In the genomic region with DNA sequence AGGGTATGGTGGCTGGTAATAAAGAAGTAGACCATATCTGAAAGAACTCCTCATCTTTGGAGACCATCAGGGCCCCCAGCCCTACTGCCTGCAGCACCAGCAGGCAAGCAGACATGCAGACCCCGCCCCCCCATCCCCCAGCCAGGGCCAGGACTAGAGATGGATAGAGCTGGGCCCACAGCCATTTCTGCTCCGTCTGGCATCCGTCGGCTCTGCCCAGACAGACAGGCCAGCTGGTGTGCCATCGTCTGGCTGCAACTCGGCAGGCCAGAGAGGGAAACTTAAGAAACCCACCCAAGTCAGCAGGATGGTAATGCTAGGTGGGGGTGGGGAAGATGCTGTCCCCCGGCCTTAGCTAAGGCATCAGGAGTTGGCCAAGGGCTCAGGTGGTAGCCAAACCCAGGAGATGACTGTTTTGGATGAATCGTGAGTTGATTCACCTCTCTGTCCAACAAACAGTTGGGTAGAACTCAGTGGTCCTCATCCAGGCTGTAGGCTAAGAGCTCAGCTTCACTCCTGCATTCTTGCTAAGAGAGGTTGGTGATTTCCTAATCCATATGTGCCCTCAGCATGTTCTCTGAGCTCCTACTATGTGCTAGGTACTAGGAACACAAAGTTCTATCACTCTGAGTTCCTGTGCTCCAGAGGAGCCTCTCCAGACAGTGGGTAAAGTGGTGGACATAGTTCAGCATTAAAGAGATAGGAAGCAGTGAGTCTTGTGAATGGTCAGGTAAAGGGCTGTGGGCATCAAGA, we compare ENCODE assay signal across 11 cellular contexts. TPM values are rescaled to one million over a fixed set of nuclear protein-coding genes. Genes with fewer than 3 reads are reported as not detected.
DNase-seq lines count a peak whose midpoint lies in the region; ATAC-seq and TF ChIP-seq lines count a peak whose summit lies in the region.
"Had no signal": no experiment of that assay in that cellular context is flagged by ENCODE, and none has a peak within 500 bp of the region (broad histone marks: within the 10 kb centered on the region; RNA-seq: fewer than 3 reads in every experiment).

No MANE protein-coding gene starts in this region.

- H4K20me1 ChIP-seq in BLaER1 (no peaks in the 10 kb centered on the region), fibroblast of lung (ENCODE audit: control insufficient read depth, extremely low read depth, insufficient read depth, low read length) (no peaks in the 10 kb centered on the region)

- H3K4me3 ChIP-seq in BLaER1 (no peak overlapping the region), fibroblast of lung (replicated peaks in 1 of 4; ENCODE audit: control extremely low read depth in 1 of 4, insufficient read depth in 1 of 4, low read depth in 3 of 4, low read length in 4 of 4) (no peak overlapping the region)

- H3K4me1 ChIP-seq in BLaER1 (peaks cover 34% of the 10 kb centered on the region), fibroblast of lung (ENCODE audit: control insufficient read depth, extremely low read depth, insufficient read depth, low read length) (peaks cover 31% of the 10 kb centered on the region)

- H3K27me3 ChIP-seq in BLaER1 = no peaks in the 10 kb centered on the region
- H3K27me3 ChIP-seq in fibroblast of lung (ENCODE audit: control insufficient read depth, insufficient read depth, low read length) = no peaks in the 10 kb centered on the region

- H3K36me3 Mint-ChIP-seq in progenitor cell of endocrine pancreas (ENCODE audit: insufficient read depth) = peaks cover 5% of the 10 kb centered on the region

- H3K27ac Mint-ChIP-seq in progenitor cell of endocrine pancreas = peak overlapping the region; percentile 12

- H3K27ac ChIP-seq in BLaER1 (peak overlapping the region; percentile 84; the same call in 1 of the 2 replicates), fibroblast of lung (ENCODE audit: insufficient read depth, low read length) (peak overlapping the region; percentile 92)

- DNase-seq in fibroblast of lung (ENCODE audit: low read depth in 2 of 2) (no peak), progenitor cell of endocrine pancreas (ENCODE audit: low spot score, unreplicated experiment) (no peak), T-helper 9 cell (no peak)
- DNase-seq: activated T-cell treated with anti-CD3 and anti-CD28 coated beads, Interleukin-2, amount 50 U/mL, for 4 hours; effector CD4-positive, alpha-beta T cell; NCI-H524 treated with DMSO at 0.1 percent for 48 hours had no signal

- H3K27me3 Mint-ChIP-seq in progenitor cell of endocrine pancreas = no peaks in the 10 kb centered on the region

- no peaks in the 10 kb centered on the region for H3K9me3 Mint-ChIP-seq in progenitor cell of endocrine pancreas (ENCODE audit: low read depth)
- H3K9me3 Mint-ChIP-seq: activated T-cell treated with anti-CD3 and anti-CD28 coated beads, Interleukin-2, amount 50 U/mL, for 4 hours had no signal

- H3K36me3 ChIP-seq in BLaER1 (peaks cover 82% of the 10 kb centered on the region), fibroblast of lung (ENCODE audit: control insufficient read depth, insufficient read depth, low read length) (peaks cover 4% of the 10 kb centered on the region)

- H3K9me3 ChIP-seq in BLaER1 (no peaks in the 10 kb centered on the region), fibroblast of lung (ENCODE audit: control insufficient read depth, insufficient read depth, low read depth, low read length) (no peaks in the 10 kb centered on the region)

- TF ChIP-seq CTCF in fibroblast of lung (conservative IDR thresholded peaks at IDR 0.05 in 1 of 2, IDR thresholded peaks at IDR 0.05 in 1 of 2; ENCODE audit: low read depth in 1 of 2, low read length in 2 of 2) (no peak), progenitor cell of endocrine pancreas (IDR thresholded peaks at IDR 0.05; ENCODE audit: unreplicated experiment) (no peak)

- ATAC-seq in SK-N-SH treated with all-trans-retinoic acid at 6 μM for 48 hours (no peak), GM19328 (IDR thresholded peaks at IDR 0.05; ENCODE audit: unreplicated experiment) (no peak), HG03571 (IDR thresholded peaks at IDR 0.05; ENCODE audit: unreplicated experiment) (no peak), GM21390 (IDR thresholded peaks at IDR 0.05; ENCODE audit: unreplicated experiment) (no peak)
- ATAC-seq: activated T-cell treated with anti-CD3 and anti-CD28 coated beads, Interleukin-2, amount 50 U/mL, for 4 hours had no signal

- H3K4me2 ChIP-seq in BLaER1 (peak overlapping the region; percentile 84), fibroblast of lung (ENCODE audit: extremely low read depth, insufficient read depth, low read length) (peak overlapping the region; percentile 48)

- H3K4me3 Mint-ChIP-seq in progenitor cell of endocrine pancreas (ENCODE audit: low read depth) = no peak overlapping the region
- H3K4me3 Mint-ChIP-seq: activated T-cell treated with anti-CD3 and anti-CD28 coated beads, Interleukin-2, amount 50 U/mL, for 4 hours had no signal

- H3K4me1 Mint-ChIP-seq in progenitor cell of endocrine pancreas (ENCODE audit: low read depth) = peaks cover 3% of the 10 kb centered on the region

- no peak overlapping the region for H2AFZ ChIP-seq in fibroblast of lung (ENCODE audit: low read length)

- no peaks in the 10 kb centered on the region for H3K79me2 ChIP-seq in fibroblast of lung (ENCODE audit: control insufficient read depth, insufficient read depth, low read length)

- H3K9ac ChIP-seq in BLaER1 (0 out of 2 replicates have a peak overlapping the region, but pooled peaks have one; percentile 75), fibroblast of lung (ENCODE audit: insufficient read depth, low read length) (peak overlapping the region; percentile 0)

TF ChIP-seq in SK-N-SH treated with all-trans-retinoic acid at 6 μM for 48 hours, 23 proteins besides CTCF, POLR2A, EP300 and RAD21:
- TF ChIP-seq SNAI2 (CRISPR knock-in tag; IDR thresholded peaks at IDR 0.05) = 0 out of 2 replicates have a peak, but pooled peaks have one; percentile 28
- TF ChIP-seq TOX (CRISPR knock-in tag; IDR thresholded peaks at IDR 0.05; ENCODE audit: borderline replicate concordance) = no peak
- no peak for TF ChIP-seq TCF4 (CRISPR knock-in tag; IDR thresholded peaks at IDR 0.05; ENCODE audit: borderline replicate concordance)
- TF ChIP-seq, protein P1, sequence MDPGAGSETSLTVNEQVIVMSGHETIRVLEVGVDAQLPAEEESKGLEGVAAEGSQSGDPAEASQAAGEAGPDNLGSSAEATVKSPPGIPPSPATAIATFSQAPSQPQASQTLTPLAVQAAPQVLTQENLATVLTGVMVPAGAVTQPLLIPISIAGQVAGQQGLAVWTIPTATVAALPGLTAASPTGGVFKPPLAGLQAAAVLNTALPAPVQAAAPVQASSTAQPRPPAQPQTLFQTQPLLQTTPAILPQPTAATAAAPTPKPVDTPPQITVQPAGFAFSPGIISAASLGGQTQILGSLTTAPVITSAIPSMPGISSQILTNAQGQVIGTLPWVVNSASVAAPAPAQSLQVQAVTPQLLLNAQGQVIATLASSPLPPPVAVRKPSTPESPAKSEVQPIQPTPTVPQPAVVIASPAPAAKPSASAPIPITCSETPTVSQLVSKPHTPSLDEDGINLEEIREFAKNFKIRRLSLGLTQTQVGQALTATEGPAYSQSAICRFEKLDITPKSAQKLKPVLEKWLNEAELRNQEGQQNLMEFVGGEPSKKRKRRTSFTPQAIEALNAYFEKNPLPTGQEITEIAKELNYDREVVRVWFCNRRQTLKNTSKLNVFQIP (CRISPR knock-in tag; IDR thresholded peaks at IDR 0.05; ENCODE audit: borderline replicate concordance, low read depth) = no peak
- TF ChIP-seq ZFP30 (CRISPR knock-in tag; IDR thresholded peaks at IDR 0.05) = no peak
- no peak for TF ChIP-seq ZC3H10 (CRISPR knock-in tag; IDR thresholded peaks at IDR 0.05)

RNA-seq across cellular contexts. Expression of a gene that starts 23.2 kb away (rescaled TPM):
- 16.2 and 21.6 TPM in 2 replicates for total RNA-seq in fibroblast of lung
- polyA plus RNA-seq in fibroblast of lung = 37.1 and 39.9 TPM in 2 replicates
- 44.4 and 49.0 TPM in 2 replicates for polyA plus RNA-seq in fibroblast of lung (2012)
- 88.2 and 99.9 TPM in 2 replicates for polyA minus RNA-seq in fibroblast of lung (ENCODE audit: low replicate concordance)
- 37.1 and 38.4 TPM in 2 replicates for total RNA-seq in progenitor cell of endocrine pancreas

RNA-seq across cellular contexts. Expression of a gene that starts 43.0 kb away (rescaled TPM):
- total RNA-seq in fibroblast of lung (under 0.01 and 0.17 TPM in 2 replicates), progenitor cell of endocrine pancreas (9.4 and 15.5 TPM in 2 replicates)
- 0.02 and 0.03 TPM in 2 replicates for polyA plus RNA-seq in fibroblast of lung
- polyA plus RNA-seq in fibroblast of lung (2012) = 0.12 and 0.15 TPM in 2 replicates
- polyA minus RNA-seq in fibroblast of lung (ENCODE audit: low replicate concordance) = 2.4 TPM in 1 of 2 replicates, not detected in the other
